ENCODE assay signal across 2 cellular contexts in genomic region chr15:97653896-97654295, GRCh38.
TF ChIP-seq lines count a peak whose summit lies in the region.

No MANE protein-coding gene starts in this region.

TF ChIP-seq in K562, 482 proteins besides CTCF, POLR2A, EP300 and RAD21 (continued from another document):
- no peak for TF ChIP-seq ZKSCAN3 (CRISPR knock-in tag; IDR thresholded peaks at IDR 0.05)
- TF ChIP-seq RBM25 (IDR thresholded peaks at IDR 0.05; ENCODE audit: low read depth, low read length, severe bottlenecking) = peak; percentile 85
- TF ChIP-seq RNF2 (IDR thresholded peaks at IDR 0.05) = no peak
- TF ChIP-seq MEF2A (IDR thresholded peaks at IDR 0.05; ENCODE audit: control insufficient read depth, low read depth, low read length) = no peak
- no peak for TF ChIP-seq CBFB (CRISPR knock-in tag; IDR thresholded peaks at IDR 0.05)
- TF ChIP-seq GTF2E2 (tag; IDR thresholded peaks at IDR 0.05) = no peak

TF ChIP-seq in H1, 55 proteins besides CTCF, POLR2A, EP300 and RAD21:
- no peak for TF ChIP-seq USF2 (IDR thresholded peaks at IDR 0.05; ENCODE audit: low read length)
- TF ChIP-seq POLR2AphosphoS5 (IDR thresholded peaks at IDR 0.05; ENCODE audit: low read depth, low read length) = no peak
- 0 out of 2 replicates have a peak, but pooled peaks have one; percentile 36 for TF ChIP-seq KDM1A (IDR thresholded peaks at IDR 0.05; ENCODE audit: borderline replicate concordance, low read length)
